Comparison of ENCODE assay signal across 24 cellular contexts in genomic region chr15:36961956-36962355, GRCh38.
"Had no signal": no experiment of that assay in that cellular context is flagged by ENCODE, and none has a peak within 500 bp of the region (broad histone marks: within the 10 kb centered on the region; RNA-seq: fewer than 3 reads in every experiment).

No MANE protein-coding gene starts in this region.

- DNase-seq: activated CD4-positive, alpha-beta T cell treated with anti-CD3 and anti-CD28 coated beads, Interleukin-2, amount 10 ng/mL, durations not matched to agents 7 days and 5 days; activated CD4-positive, CD25-positive, alpha-beta regulatory T cell treated with anti-CD3 and anti-CD28 coated beads, Interleukin-2, amount 50 U/mL, for 72 hours; activated CD8-positive, alpha-beta T cell treated with anti-CD3 and anti-CD28 coated beads, Interleukin-2, amount 10 ng/mL, durations not matched to agents 7 days and 5 days; activated gamma-delta T cell; aorta; foreskin keratinocyte; glutamatergic neuron; immature natural killer cell; left cardiac atrium; nephron progenitor cell; nucleus accumbens; right lobe of liver; small intestine; stimulated activated CD4-positive, alpha-beta T cell treated with anti-CD3 and anti-CD28 coated beads, Interleukin-2, amount 100 ng/mL, for 24 hours; stimulated activated naive CD8-positive, alpha-beta T cell treated with anti-CD3 and anti-CD28 coated beads, Interleukin-15, amount 100 ng/mL, for 72 hours; T-cell; uterus; WERI-Rb-1 had no signal

- ATAC-seq: activated CD8-positive, alpha-beta T cell treated with anti-CD3 and anti-CD28 coated beads, Interleukin-2, amount 10 ng/mL, durations not matched to agents 7 days and 5 days; foreskin keratinocyte; left cardiac atrium; right lobe of liver; stimulated activated effector memory CD8-positive, alpha-beta T cell treated with anti-CD3 and anti-CD28 coated beads, Interleukin-12 subunit alpha, Interleukin-12 subunit beta, amount 100 ng/mL, for 72 hours; stimulated activated naive CD8-positive, alpha-beta T cell treated with anti-CD3 and anti-CD28 coated beads, Interleukin-15, amount 100 ng/mL, for 72 hours; T-cell had no signal

- FAIRE-seq: bronchial epithelial cell, endometrium, small intestine, TTC549 had no signal

- H3K4me3 ChIP-seq: hepatocyte, right lobe of liver, tibial nerve, uterus had no signal
